In genomic region chr4:48173055-48173991, GRCh38 we compare ENCODE assay signal across 8 cellular contexts. TPM values are rescaled to one million over a fixed set of nuclear protein-coding genes. Genes with fewer than 3 reads are reported as not detected.
DNase-seq lines count a peak whose midpoint lies in the region; ATAC-seq, FAIRE-seq and TF ChIP-seq lines count a peak whose summit lies in the region.

No MANE protein-coding gene starts in this region.

- H3K79me2 ChIP-seq in trophoblast cell (ENCODE audit: control insufficient read depth, insufficient read depth, low read length, poor library complexity) = no peaks in the 10 kb centered on the region

- H3K23ac ChIP-seq in trophoblast cell (ENCODE audit: low read length) = no peak overlapping the region

- no peak overlapping the region for H3K4me2 ChIP-seq in trophoblast cell (ENCODE audit: low read length)

- no peak for TF ChIP-seq CTCF in bronchial epithelial cell (IDR thresholded peaks at IDR 0.05; ENCODE audit: insufficient read depth, low read length, severe bottlenecking)
- TF ChIP-seq CTCF in transverse colon (IDR thresholded peaks at IDR 0.05) = no peak

- intact Hi-C loops in transverse colon (cut with DNase I; ENCODE audit: low total_unique reads) = no loop called here

- DNase-seq in DMS53 treated with DMSO at 0.1 percent for 48 hours (lab: John Stamatoyannopoulos, UW; ENCODE audit: unreplicated experiment) = peak; percentile 77
- DNase-seq in HK-2 (ENCODE audit: unreplicated experiment) = peak; percentile 53
- peak; percentile 75 for DNase-seq in bronchial epithelial cell (ENCODE audit: low read depth)
- DNase-seq in trophoblast cell = peak; percentile 38 to 75
- no peak for DNase-seq in transverse colon
- no peak for DNase-seq in globus pallidus (ENCODE audit: low spot score)
- DNase-seq in stimulated activated CD4-positive, alpha-beta T cell treated with anti-CD3 and anti-CD28 coated beads, Interleukin-4, amount 100 ng/mL, for 24 hours = no peak

- H3K27ac ChIP-seq in trophoblast cell (ENCODE audit: low read depth, low read length) (peak overlapping the region; percentile 63), transverse colon (no peak overlapping the region)

- no peak overlapping the region for H4K12ac ChIP-seq in trophoblast cell (ENCODE audit: low read depth, low read length)

- in situ Hi-C loops in transverse colon (cut with MboI; ENCODE audit: low pct_ligation_motif_present in 1 of 4, low pct_unique_long_range_greater_than_20kb in 1 of 4, low sequenced_read_pairs in 3 of 4) = no loop called here

- H3K4me3 ChIP-seq in bronchial epithelial cell (ENCODE audit: low read depth, low read length) (no peak overlapping the region), trophoblast cell (ENCODE audit: low read depth, low read length) (no peak overlapping the region), transverse colon (no peak overlapping the region)

- H2BK12ac ChIP-seq in trophoblast cell (ENCODE audit: low read length) = no peak overlapping the region

- no peak overlapping the region for H2AK5ac ChIP-seq in trophoblast cell (ENCODE audit: low read length)

- H2BK5ac ChIP-seq in trophoblast cell (ENCODE audit: low read depth, low read length, poor library complexity) = no peak overlapping the region

- H2AFZ ChIP-seq in trophoblast cell (ENCODE audit: insufficient read depth, low read length, poor library complexity) = no peak overlapping the region

- peak overlapping the region; percentile 43 for H4K91ac ChIP-seq in trophoblast cell (ENCODE audit: low read depth, low read length)

- H3K9me3 ChIP-seq in trophoblast cell (ENCODE audit: insufficient read depth, low read depth, low read length) (peaks cover 5% of the 10 kb centered on the region), transverse colon (no peaks in the 10 kb centered on the region)

- no peak overlapping the region for H3K18ac ChIP-seq in trophoblast cell (ENCODE audit: low read length)

- H4K8ac ChIP-seq in trophoblast cell (ENCODE audit: low read depth, low read length) = peak overlapping the region; percentile 66

- TF ChIP-seq POLR2A in transverse colon (IDR thresholded peaks at IDR 0.05) = no peak

- peak; percentile 65 for ATAC-seq in GM21423 (IDR thresholded peaks at IDR 0.05; ENCODE audit: unreplicated experiment)

- H3K36me3 ChIP-seq in bronchial epithelial cell (ENCODE audit: control insufficient read depth, insufficient read depth, low read length) (no peaks in the 10 kb centered on the region), trophoblast cell (ENCODE audit: control insufficient read depth in 1 of 2, insufficient read depth in 2 of 2, low read length in 2 of 2) (no peaks in the 10 kb centered on the region), transverse colon (no peaks in the 10 kb centered on the region)

- no peak for FAIRE-seq in bronchial epithelial cell (lab: Jason Lieb, UNC)

- H2BK120ac ChIP-seq in trophoblast cell (ENCODE audit: insufficient read depth, low read length, poor library complexity) = peak overlapping the region; percentile 20

- no peak overlapping the region for H3K4ac ChIP-seq in trophoblast cell (ENCODE audit: low read depth, low read length)

- H3K27me3 ChIP-seq in bronchial epithelial cell (ENCODE audit: control insufficient read depth, insufficient read depth, low read length) (no peaks in the 10 kb centered on the region), trophoblast cell (ENCODE audit: insufficient read depth, low read length) (no peaks in the 10 kb centered on the region), transverse colon (no peaks in the 10 kb centered on the region)

- H3K14ac ChIP-seq in trophoblast cell (ENCODE audit: low read length) = no peak overlapping the region

- TF ChIP-seq EP300 in transverse colon (IDR thresholded peaks at IDR 0.05; ENCODE audit: low read depth) = no peak

- no CpG with 5 or more reads among the region's 6 CpGs for WGBS in trophoblast cell (ENCODE audit: extremely low coverage, insufficient coverage, insufficient read length)
- WGBS in transverse colon (ENCODE audit: low coverage in 1 of 2), 2 donors = 75 to 77% methylated on average over 3 to 6 of the region's 6 CpGs

- peaks cover 5% of the 10 kb centered on the region for H3K79me1 ChIP-seq in trophoblast cell (ENCODE audit: low read length)

- no peak overlapping the region for H3K9ac ChIP-seq in trophoblast cell (ENCODE audit: low read length)

- H3K4me1 ChIP-seq in trophoblast cell (ENCODE audit: control insufficient read depth in 1 of 2, insufficient read depth in 2 of 2, low read length in 2 of 2) = peaks cover 4 to 8% of the 10 kb centered on the region in 2 experiments
- H3K4me1 ChIP-seq in transverse colon = peaks cover 0 to 6% (median 0%) of the 10 kb centered on the region in 4 donors

RNA-seq across cellular contexts. Expression of gene TXK, which starts 39.3 kb away (rescaled TPM):
- total RNA-seq in bronchial epithelial cell (under 0.01 and 0.13 TPM in 2 replicates), transverse colon (1 to 10 TPM; 2.6 to 10.0 (median 6.8) TPM)
- 0.34 and 0.43 TPM in 2 replicates for polyA plus RNA-seq in trophoblast cell (2013)

Comparison
In these comparisons a context has a peak if more than half of its experiments do, and no peak if none do; other contexts are left out.
1. DNase-seq: peak in DMS53 treated with DMSO at 0.1 percent for 48 hours (single experiment), HK-2 (single experiment), bronchial epithelial cell (single experiment) and trophoblast cell (2 of 2); none in transverse colon (single experiment), globus pallidus (single experiment) and stimulated activated CD4-positive, alpha-beta T cell treated with anti-CD3 and anti-CD28 coated beads, Interleukin-4, amount 100 ng/mL, for 24 hours (single experiment).